8 cellular contexts compared by ENCODE assay signal in the genomic region with DNA sequence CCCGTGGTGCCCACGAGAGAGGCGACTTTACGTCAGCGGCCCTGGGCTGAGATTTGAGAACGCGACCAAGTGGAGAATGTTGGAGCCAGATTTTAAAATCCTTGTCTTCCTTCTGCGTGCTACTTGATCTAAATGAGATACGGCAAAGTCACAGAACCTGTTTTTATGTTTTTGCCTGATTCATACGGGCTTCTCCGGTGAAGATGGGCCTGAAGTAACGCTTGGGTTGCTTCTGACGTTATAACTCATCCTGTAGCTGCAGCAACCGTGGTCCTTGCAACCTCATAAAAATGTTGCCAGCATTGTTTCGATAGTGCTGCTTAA. TPM values are rescaled to one million over a fixed set of nuclear protein-coding genes. Genes with fewer than 3 reads are reported as not detected.
DNase-seq lines count a peak whose midpoint lies in the region; ATAC-seq, FAIRE-seq and TF ChIP-seq lines count a peak whose summit lies in the region.

No MANE protein-coding gene starts in this region.

- no peak overlapping the region for H3K27ac ChIP-seq in AG04450 (ENCODE audit: low read depth, low read length)
- H3K27ac ChIP-seq in adrenal gland = peak overlapping the region in 4 of 5 donors; percentile 69 to 91 (median 83)
- peak overlapping the region; percentile 85 to 91 for H3K27ac ChIP-seq in kidney (ENCODE audit: low read depth in 2 of 2, low read length in 2 of 2)
- H3K27ac ChIP-seq in subcutaneous abdominal adipose tissue (ENCODE audit: low read depth, low read length) = peak overlapping the region; percentile 90

- H3K27ac Mint-ChIP-seq in HFFc6 = peak overlapping the region; percentile 98

- H3K9me3 ChIP-seq in AG04450 (ENCODE audit: control insufficient read depth, insufficient read depth, low read length) (no peaks in the 10 kb centered on the region; the same call in 1 of the 2 replicates), adrenal gland (replicated peaks in 1 of 3) (no peaks in the 10 kb centered on the region), kidney (ENCODE audit: control insufficient read depth in 1 of 2, low read length in 2 of 2) (no peaks in the 10 kb centered on the region), subcutaneous abdominal adipose tissue (ENCODE audit: control insufficient read depth in 5 of 5, low read length in 5 of 5) (no peaks in the 10 kb centered on the region)

- TF ChIP-seq CTCF in AG04450 (IDR thresholded peaks at IDR 0.05; ENCODE audit: low read depth, low read length) = no peak
- TF ChIP-seq CTCF in HFFc6 (IDR thresholded peaks at IDR 0.05) = no peak
- TF ChIP-seq CTCF in adrenal gland (IDR thresholded peaks at IDR 0.05) = no peak
- no peak for TF ChIP-seq CTCF in kidney (IDR thresholded peaks at IDR 0.05; ENCODE audit: borderline replicate concordance, extremely low read depth, insufficient read depth)

- peaks cover 11 to 32% of the 10 kb centered on the region in 2 donors for H3K4me1 ChIP-seq in adrenal gland (replicated peaks in 1 of 2)
- H3K4me1 ChIP-seq in kidney (ENCODE audit: control insufficient read depth in 1 of 2, insufficient read depth in 1 of 2, low read depth in 1 of 2, low read length in 2 of 2) = peaks cover 0 to 2% of the 10 kb centered on the region in 2 donors
- peaks cover 0 to 30% (median 22%) of the 10 kb centered on the region in 5 donors for H3K4me1 ChIP-seq in subcutaneous abdominal adipose tissue (ENCODE audit: control insufficient read depth in 5 of 5, insufficient read depth in 5 of 5, low read length in 5 of 5)

- no peaks in the 10 kb centered on the region for H3K27me3 ChIP-seq in AG04450 (ENCODE audit: control insufficient read depth, insufficient read depth, low read length)
- H3K27me3 ChIP-seq in adrenal gland = no peaks in the 10 kb centered on the region
- H3K27me3 ChIP-seq in subcutaneous abdominal adipose tissue (ENCODE audit: control insufficient read depth in 5 of 5, insufficient read depth in 4 of 5, low read length in 5 of 5) = no peaks in the 10 kb centered on the region

- intact Hi-C loops in adrenal gland (cut with DNase I) (no loop called here), kidney (cut with DNase I) (no loop called here)

- peak overlapping the region; percentile 87 to 95 for H3K9ac ChIP-seq in kidney (ENCODE audit: low read length in 2 of 2)
- H3K9ac ChIP-seq in subcutaneous abdominal adipose tissue (ENCODE audit: low read length in 5 of 5) = peak overlapping the region; percentile 82 to 98 (median 97)

- peak overlapping the region; percentile 98 for H3K4me3 Mint-ChIP-seq in HFFc6

- H3K27me3 Mint-ChIP-seq in HFFc6 (ENCODE audit: insufficient read depth) = no peaks in the 10 kb centered on the region; the same call in 1 of the 2 replicates

- H3K36me3 ChIP-seq in adrenal gland (replicated peaks in 1 of 2) = no peaks in the 10 kb centered on the region
- H3K36me3 ChIP-seq in kidney (ENCODE audit: control insufficient read depth in 1 of 2, insufficient read depth in 2 of 2, low read length in 2 of 2) = no peaks in the 10 kb centered on the region
- no peaks in the 10 kb centered on the region for H3K36me3 ChIP-seq in subcutaneous abdominal adipose tissue (ENCODE audit: control insufficient read depth in 5 of 5, insufficient read depth in 5 of 5, low read length in 5 of 5)

- no peak for DNase-seq in AG04450 (ENCODE audit: low read depth, low spot score)
- no peak for DNase-seq in HFFc6
- no peak for DNase-seq in adrenal gland
- no peak for DNase-seq in kidney
- DNase-seq in NCI-H2107 (lab: John Stamatoyannopoulos, UW) = no peak
- no peak for DNase-seq in cerebellum (ENCODE audit: low spot score)

- peaks cover 39% of the 10 kb centered on the region for H3K4me1 Mint-ChIP-seq in HFFc6 (ENCODE audit: low read depth)

- peaks cover 30% of the 10 kb centered on the region for H3K36me3 Mint-ChIP-seq in HFFc6 (ENCODE audit: low read depth)

- no peaks in the 10 kb centered on the region for H3K9me3 Mint-ChIP-seq in HFFc6

- ATAC-seq in HG03280 (IDR thresholded peaks at IDR 0.05; ENCODE audit: unreplicated experiment) = no peak

- no peak for TF ChIP-seq POLR2A in adrenal gland (IDR thresholded peaks at IDR 0.05)

- CTCF ChIA-PET in AG04450 (lab: Charles Lee) = interaction anchor here (1.7 kb wide), 1 partner anchor 1994 kb away, joined by 5 read pairs; no protein-coding TSS in a partner anchor

- POLR2A ChIA-PET in AG04450 (lab: Yijun Ruan, JAX) = no interaction called here

- H3K4me3 ChIP-seq in AG04450 (ENCODE audit: low read depth, low read length) (peak overlapping the region; percentile 99), adrenal gland (peak overlapping the region; percentile 2 to 81 (median 45)), kidney (ENCODE audit: low read length in 2 of 2) (peak overlapping the region; percentile 97 to 99), subcutaneous abdominal adipose tissue (ENCODE audit: low read depth in 1 of 5, low read length in 5 of 5) (peak overlapping the region; percentile 96 to 100 (median 99))

- WGBS in adrenal gland, 4 donors = 20 to 35% (median 30%) methylated on average over 9 to 15 of the region's 15 CpGs

- no peak for FAIRE-seq in kidney (lab: Jason Lieb, UNC)

RNA-seq across cellular contexts. Expression of a gene that starts 0.5 kb away (rescaled TPM):
- polyA plus RNA-seq in AG04450 (2011; rRNA removed) = 29.0 and 38.2 TPM in 2 replicates
- polyA minus RNA-seq in AG04450 (2011; rRNA and poly(A)+ RNA removed) = 10.7 and 17.5 TPM in 2 replicates
- 10 to 100 TPM; 23.3 to 30.0 (median 27.4) TPM for total RNA-seq in HFFc6 (2021; fragmentation: NEBNext Ultra II Directional; extraction: Animal tissue kit (Norgen Biotek cat#: 25700))
- 10 to 100 TPM in 7 of 8 donors, 1 to 10 TPM in 1; 8.6 to 19.4 (median 13.3) TPM for total RNA-seq in adrenal gland
- 10 to 100 TPM in 2 of 3 donors, 1 to 10 TPM in 1; 8.2 to 19.8 (median 12.3) TPM for polyA plus RNA-seq in adrenal gland
- 23.0 TPM for total RNA-seq in kidney
- 18.4 TPM for polyA plus RNA-seq in kidney (ENCODE audit: insufficient read depth, low read depth, low replicate concordance)
- total RNA-seq in cerebellum = 11.4 TPM

Comparison
In these comparisons a context has a peak if more than half of its experiments do, and no peak if none do; other contexts are left out.
1. H3K4me3 ChIP-seq: peak in every context shown above with its lines; median percentile 99 in AG04450; 99 in subcutaneous abdominal adipose tissue; 98 in kidney; 45 in adrenal gland.